Comparison of ENCODE assay signal across 22 cellular contexts in genomic region chr3:152076148-152076547, GRCh38.
DNase-seq lines count a peak whose midpoint lies in the region; ATAC-seq, FAIRE-seq and TF ChIP-seq lines count a peak whose summit lies in the region.
"Had no signal": no experiment of that assay in that cellular context is flagged by ENCODE, and none has a peak within 500 bp of the region (broad histone marks: within the 10 kb centered on the region; RNA-seq: fewer than 3 reads in every experiment).

No MANE protein-coding gene starts in this region.

- peak in 1 of 2 experiments; percentile 45; a peak in 2 of 4 replicates for TF ChIP-seq RAD21 in K562 (CRISPR knock-in tag; conservative IDR thresholded peaks at IDR 0.05 in 1 of 2, IDR thresholded peaks at IDR 0.05 in 1 of 2)

- intact Hi-C loops in K562 (cut with micrococcal nuclease) = loop anchor here (10.0 kb wide), 1 partner anchor 169 kb away; no protein-coding TSS in a partner anchor

- no peaks in the 10 kb centered on the region for H4K20me1 ChIP-seq in Loucy (ENCODE audit: insufficient read depth, low read length, poor library complexity, severe bottlenecking)
- no peaks in the 10 kb centered on the region for H4K20me1 ChIP-seq in K562 (replicated peaks; ENCODE audit: control insufficient read depth, insufficient read depth, low read length)

- no peak overlapping the region for H3K9ac ChIP-seq in Loucy (ENCODE audit: low read depth, low read length, poor library complexity, severe bottlenecking)
- no peak overlapping the region for H3K9ac ChIP-seq in K562 (ENCODE audit: insufficient read depth in 1 of 2, low read depth in 2 of 2, low read length in 2 of 2)

- TF ChIP-seq CTCF in C4-2B (conservative IDR thresholded peaks at IDR 0.05) (0 out of 2 replicates have a peak, but pooled peaks have one; percentile 10), Loucy (conservative IDR thresholded peaks at IDR 0.05; ENCODE audit: low read length) (peak; percentile 30; the same call in 1 of the 2 replicates), K562 (IDR thresholded peaks at IDR 0.05 in 2 of 3, conservative IDR thresholded peaks at IDR 0.05 in 1 of 3; ENCODE audit: insufficient read depth in 2 of 3, low read depth in 1 of 3, low read length in 3 of 3) (no peak), fibroblast of the aortic adventitia (IDR thresholded peaks at IDR 0.05; ENCODE audit: insufficient read depth, low read length) (peak; percentile 12)

- no peaks in the 10 kb centered on the region for H3K9me1 ChIP-seq in K562 (ENCODE audit: control insufficient read depth, insufficient read depth, low read length)

- H3K27ac ChIP-seq in C4-2B (no peak overlapping the region), K562 (ENCODE audit: extremely low read depth, low read depth, low read length) (no peak overlapping the region)
- H3K27ac ChIP-seq: cardiac muscle cell, pancreas had no signal

- H3K36me3 ChIP-seq in Loucy (ENCODE audit: insufficient read depth, low read length) (no peaks in the 10 kb centered on the region), K562 (ENCODE audit: control insufficient read depth, insufficient read depth, low read length) (no peaks in the 10 kb centered on the region)
- H3K36me3 ChIP-seq: cardiac muscle cell, MG63, pancreas had no signal

- H3K4me2 ChIP-seq in Loucy (ENCODE audit: low read depth, low read length, poor library complexity, severe bottlenecking) = no peak overlapping the region
- H3K4me2 ChIP-seq in K562 (ENCODE audit: insufficient read depth, low read length) = no peak overlapping the region

- no peaks in the 10 kb centered on the region for H3K79me2 ChIP-seq in Loucy (ENCODE audit: insufficient read depth, low read length)
- H3K79me2 ChIP-seq in K562 (ENCODE audit: control insufficient read depth, insufficient read depth, low read length) = no peaks in the 10 kb centered on the region

- CTCF ChIA-PET in K562 (lab: Yijun Ruan, JAX; ENCODE audit: low intra/inter-chr PET ratio) = no interaction called here

- no peak for TF ChIP-seq POLR2A in K562 (conservative IDR thresholded peaks at IDR 0.05)

- no peak for TF ChIP-seq EP300 in K562 (IDR thresholded peaks at IDR 0.05; ENCODE audit: low read length)

- POLR2A ChIA-PET in K562 (lab: Yijun Ruan, JAX) = interaction anchor here (0.9 kb wide), 2 partner anchors 20 to 108 kb away, joined by 3 to 4 read pairs; no protein-coding TSS in a partner anchor

- H3K4me1 ChIP-seq in Loucy (ENCODE audit: insufficient read depth, low read length, poor library complexity, severe bottlenecking) = peaks cover 2% of the 10 kb centered on the region
- no peaks in the 10 kb centered on the region for H3K4me1 ChIP-seq in K562 (replicated peaks in 1 of 2; ENCODE audit: control insufficient read depth in 2 of 2, insufficient read depth in 2 of 2, low read length in 2 of 2)
- H3K4me1 ChIP-seq: pancreas had no signal

- FAIRE-seq in K562 (lab: Jason Lieb, UNC) = no peak
- FAIRE-seq: pancreas had no signal

- H3K4me3 ChIP-seq in Loucy (ENCODE audit: low read length, poor library complexity, severe bottlenecking) = no peak overlapping the region
- H3K4me3 ChIP-seq in K562 = no peak overlapping the region
- no peak overlapping the region for H3K4me3 ChIP-seq in fibroblast of the aortic adventitia (ENCODE audit: low read depth, low read length)
- H3K4me3 ChIP-seq: cardiac muscle cell, MG63, pancreas had no signal

- ATAC-seq in K562 = peak; percentile 55; the same call in 2 of the 3 replicates
- ATAC-seq: naive thymus-derived CD4-positive, alpha-beta T cell; pancreas had no signal

- WGBS in K562 (ENCODE audit: insufficient coverage, low coverage, missing lambda C conversion rate) = 18% methylated on average over 2 of the region's 2 CpGs

- no peaks in the 10 kb centered on the region for H3K9me2 ChIP-seq in Loucy (replicated peaks; ENCODE audit: low read depth, low read length)

- H2AFZ ChIP-seq in Loucy (ENCODE audit: low read length) (no peak overlapping the region), K562 (ENCODE audit: low read depth, low read length) (no peak overlapping the region)

- H3K27me3 ChIP-seq in Loucy (ENCODE audit: insufficient read depth, low read length, poor library complexity, severe bottlenecking) = no peaks in the 10 kb centered on the region
- H3K27me3 ChIP-seq in K562 (ENCODE audit: control insufficient read depth in 2 of 2, insufficient read depth in 2 of 2, low read length in 2 of 2) = no peaks in the 10 kb centered on the region
- H3K27me3 ChIP-seq: cardiac muscle cell, MG63, pancreas had no signal

- H3F3A ChIP-seq in Loucy (ENCODE audit: low read depth) = no peaks in the 10 kb centered on the region

- H3K9me3 ChIP-seq in Loucy (ENCODE audit: insufficient read depth, low read depth, low read length) (peaks cover 3% of the 10 kb centered on the region; the same call in 1 of the 2 replicates), K562 (replicated peaks; ENCODE audit: control insufficient read depth, insufficient read depth, low read depth, low read length) (peaks cover 3% of the 10 kb centered on the region; the same call in 1 of the 2 replicates)
- H3K9me3 ChIP-seq: MG63, pancreas had no signal

- DNase-seq in K562 (ENCODE audit: extremely low read depth in 1 of 4, low spot score in 3 of 4) (no peak), fibroblast of the aortic adventitia (ENCODE audit: low read depth) (peak; percentile 47), superior temporal gyrus (ENCODE audit: extremely low spot score) (no peak), AG08396 (ENCODE audit: low spot score) (no peak), DMS53 (lab: John Stamatoyannopoulos, UW) (no peak), NCI-H1092 treated with DMSO at 0.1 percent for 48 hours (lab: John Stamatoyannopoulos, UW) (no peak)
- DNase-seq: activated B cell treated with CpG ODN at 0.5 μM for 24 hours; activated naive CD8-positive, alpha-beta T cell treated with anti-CD3 and anti-CD28 coated beads for 36 hours; activated T-cell treated with anti-CD3 and anti-CD28 coated beads, Interleukin-2, amount 50 U/mL, for 48 hours; hypothalamus; mesenchymal stem cell; MG63; NCI-H187 treated with DMSO at 0.1 percent for 48 hours; NCI-H446; NK-92 treated with Interleukin-12 subunit alpha and Interleukin-12 subunit beta, amount 100 ng/mL, for 24 hours; pancreas; SHP77; stimulated activated CD4-positive, alpha-beta T cell treated with anti-CD3 and anti-CD28 coated beads, Interleukin-1b, Interleukin-23, amount 100 ng/mL, for 48 hours had no signal

- no TSS peak for BruUV-seq in K562 (replicated peaks; lab: Mats Ljungman, UMichigan)

- in situ Hi-C loops in K562 (cut with MboI) = no loop called here

TF ChIP-seq in K562, 482 proteins besides CTCF, POLR2A, EP300 and RAD21 (continues in another document):
- TF ChIP-seq TAF9B (IDR thresholded peaks at IDR 0.05; ENCODE audit: partially characterized antibody) = no peak
- TF ChIP-seq PRDM10 (IDR thresholded peaks at IDR 0.05; ENCODE audit: partially characterized antibody) = no peak

Comparison
In these comparisons a context has a peak if more than half of its experiments do, and no peak if none do; other contexts are left out.
1. CTCF ChIP-seq: peak in C4-2B (single experiment), Loucy (single experiment) and fibroblast of the aortic adventitia (single experiment); none in K562 (0 of 3).